In genomic region chr12:6695313-6696045, GRCh38 we compare ENCODE assay signal across 16 cellular contexts. TPM values are rescaled to one million over a fixed set of nuclear protein-coding genes. Genes with fewer than 3 reads are reported as not detected.
"Had no signal": no experiment of that assay in that cellular context is flagged by ENCODE, and none has a peak within 500 bp of the region (broad histone marks: within the 10 kb centered on the region; RNA-seq: fewer than 3 reads in every experiment).

No MANE protein-coding gene starts in this region.

- H3K4me3 Mint-ChIP-seq: activated CD4-positive, alpha-beta T cell treated with anti-CD3 and anti-CD28 coated beads, Interleukin-2, amount 10 ng/mL, durations not matched to agents 7 days and 5 days; activated naive CD4-positive, alpha-beta T cell treated with anti-CD3 and anti-CD28 coated beads, Interleukin-2, amount 10 ng/mL, durations not matched to agents 7 days and 5 days; activated T-helper 17 cell treated with anti-CD3 and anti-CD28 coated beads, Interleukin-2, amount 50 U/mL, for 72 hours; dendritic cell treated with granulocyte-macrophage colony-stimulating factor and Interleukin-4, amounts not matched to agents 40 ng/mL and 50 ng/mL, for 4 days; WTC11 had no signal

- H3K36me3 Mint-ChIP-seq: activated naive CD4-positive, alpha-beta T cell treated with anti-CD3 and anti-CD28 coated beads, Interleukin-2, amount 10 ng/mL, durations not matched to agents 7 days and 5 days; WTC11 had no signal

- H3K9me3 Mint-ChIP-seq: activated CD4-positive, alpha-beta T cell treated with anti-CD3 and anti-CD28 coated beads, Interleukin-2, amount 10 ng/mL, durations not matched to agents 7 days and 5 days; activated naive CD4-positive, alpha-beta T cell treated with anti-CD3 and anti-CD28 coated beads, Interleukin-2, amount 10 ng/mL, durations not matched to agents 7 days and 5 days; activated T-helper 17 cell treated with anti-CD3 and anti-CD28 coated beads, Interleukin-2, amount 50 U/mL, for 72 hours; dendritic cell treated with granulocyte-macrophage colony-stimulating factor and Interleukin-4, amounts not matched to agents 40 ng/mL and 50 ng/mL, for 4 days; WTC11 had no signal

- H3K4me3 ChIP-seq: adrenal gland, right atrium auricular region, skin epidermis, suprapubic skin, upper lobe of left lung had no signal

- ATAC-seq: activated T-helper 17 cell treated with anti-CD3 and anti-CD28 coated beads, Interleukin-2, amount 50 U/mL, for 72 hours; WTC11 had no signal

- DNase-seq: activated CD4-positive, alpha-beta T cell treated with anti-CD3 and anti-CD28 coated beads, Interleukin-2, amount 10 ng/mL, durations not matched to agents 7 days and 5 days; activated naive CD4-positive, alpha-beta T cell treated with anti-CD3 and anti-CD28 coated beads, Interleukin-2, amount 10 ng/mL, durations not matched to agents 7 days and 5 days; activated T-cell treated with anti-CD3 and anti-CD28 coated beads for 4 hours; adrenal gland; brain microvascular endothelial cell; cerebellar nuclear complex; posterior cingulate gyrus had no signal

- H3K27ac Mint-ChIP-seq: activated CD4-positive, alpha-beta T cell treated with anti-CD3 and anti-CD28 coated beads, Interleukin-2, amount 10 ng/mL, durations not matched to agents 7 days and 5 days; activated naive CD4-positive, alpha-beta T cell treated with anti-CD3 and anti-CD28 coated beads, Interleukin-2, amount 10 ng/mL, durations not matched to agents 7 days and 5 days; WTC11 had no signal

RNA-seq across cellular contexts. Expression of gene PIANP, which starts 5.1 kb away (rescaled TPM):
- total RNA-seq: activated CD4-positive, alpha-beta T cell treated with anti-CD3 and anti-CD28 coated beads, Interleukin-2, amount 10 ng/mL, durations not matched to agents 7 days and 5 days; glomerular endothelial cell; lower leg skin; right atrium auricular region; suprapubic skin had no signal
